ENCODE assay signal across 15 cellular contexts in the genomic region with DNA sequence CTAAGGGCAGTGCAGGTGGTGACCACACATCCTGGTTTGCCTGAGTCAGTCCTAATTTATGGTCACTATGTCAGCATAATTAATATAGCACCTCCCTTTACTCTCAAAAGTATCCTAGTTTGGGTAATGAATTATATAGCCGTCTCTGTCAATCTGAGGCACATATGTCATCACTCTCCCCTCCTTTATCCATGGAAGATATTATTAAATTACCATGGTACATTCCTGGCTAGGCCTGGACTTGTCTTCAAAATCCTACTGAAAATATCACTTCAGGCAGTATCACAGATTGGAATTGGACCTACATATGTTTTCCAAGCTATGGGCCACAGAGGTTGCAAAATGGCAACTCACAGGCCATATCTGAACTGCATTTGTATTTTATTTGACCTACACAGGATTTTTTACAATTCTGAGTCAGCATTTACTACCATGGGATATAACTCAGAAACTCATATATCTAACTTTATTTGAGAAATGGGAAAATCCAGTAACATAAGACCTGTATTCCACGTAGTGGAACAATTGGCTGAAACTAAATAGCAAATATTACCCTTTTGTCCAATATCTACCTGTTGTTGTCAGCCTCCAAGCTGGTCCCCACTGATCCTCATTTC.
DNase-seq lines count a peak whose midpoint lies in the region; ATAC-seq and TF ChIP-seq lines count a peak whose summit lies in the region.
"Had no signal": no experiment of that assay in that cellular context is flagged by ENCODE, and none has a peak within 500 bp of the region (broad histone marks: within the 10 kb centered on the region; RNA-seq: fewer than 3 reads in every experiment).

No MANE protein-coding gene starts in this region.

- H3K4me3 ChIP-seq in Caco-2 (ENCODE audit: low read depth, low read length), result no peak overlapping the region
- H3K4me3 ChIP-seq in PC-3 (ENCODE audit: low read length), result no peak overlapping the region
- no peak overlapping the region for H3K4me3 ChIP-seq in mucosa of descending colon

- intact Hi-C loops in Caco-2 (cut with micrococcal nuclease; ENCODE audit: unreplicated experiment), result no loop called here
- intact Hi-C loops in PC-3 (cut with micrococcal nuclease), result loop anchor here (1.0 to 5.0 kb wide), 3 partner anchors 57 to 133 kb away; no protein-coding TSS in a partner anchor
- intact Hi-C loops in mucosa of descending colon (cut with DNase I, micrococcal nuclease), result no loop called here

- no peak overlapping the region for H3K4me3 Mint-ChIP-seq in Caco-2 (ENCODE audit: unreplicated experiment)
- no peak overlapping the region for H3K4me3 Mint-ChIP-seq in central memory CD8-positive, alpha-beta T cell
- H3K4me3 Mint-ChIP-seq in T-helper 2 cell treated with Interferon-gamma antibody and Interleukin-4, amounts not matched to agents 5 μg/mL and 100 μg/mL, for 36 hours, result no peak overlapping the region
- H3K4me3 Mint-ChIP-seq: CD4-positive, alpha-beta memory T cell; H9 had no signal

- no peak overlapping the region for H2AFZ ChIP-seq in PC-3 (ENCODE audit: low read length)

- H3K9me2 ChIP-seq in PC-3 (replicated peaks; ENCODE audit: low read length), result no peaks in the 10 kb centered on the region

- ATAC-seq in PC-3 (peak; percentile 11; the same call in 1 of the 2 replicates), mucosa of descending colon (peak; percentile 33)
- ATAC-seq in central memory CD8-positive, alpha-beta T cell (replicated peaks; ENCODE audit: extremely low read depth, poor library complexity, severe bottlenecking), result no peak

- H3K9ac ChIP-seq in PC-3 (ENCODE audit: low read length), result no peak overlapping the region

- peaks cover 12% of the 10 kb centered on the region for H3K9me3 ChIP-seq in Caco-2
- H3K9me3 ChIP-seq in PC-3 (ENCODE audit: low read length), result no peaks in the 10 kb centered on the region
- no peaks in the 10 kb centered on the region for H3K9me3 ChIP-seq in mucosa of descending colon
- H3K9me3 ChIP-seq: BE2C had no signal

- no peaks in the 10 kb centered on the region for H3F3A ChIP-seq in PC-3 (ENCODE audit: low read length, unreplicated experiment)

- TF ChIP-seq CTCF in Caco-2 (IDR thresholded peaks at IDR 0.05; ENCODE audit: insufficient read depth in 1 of 2, low read depth in 1 of 2, low read length in 1 of 2, severe bottlenecking in 1 of 2, unreplicated experiment in 1 of 2) (no peak), PC-3 (conservative IDR thresholded peaks at IDR 0.05; ENCODE audit: low read depth, low read length) (no peak), mucosa of descending colon (IDR thresholded peaks at IDR 0.05) (no peak)

- peaks cover 42% of the 10 kb centered on the region for H3K9me3 Mint-ChIP-seq in Caco-2 (ENCODE audit: unreplicated experiment)
- H3K9me3 Mint-ChIP-seq in central memory CD8-positive, alpha-beta T cell, result no peaks in the 10 kb centered on the region
- H3K9me3 Mint-ChIP-seq in T-helper 2 cell treated with Interferon-gamma antibody and Interleukin-4, amounts not matched to agents 5 μg/mL and 100 μg/mL, for 36 hours, result peaks cover 25% of the 10 kb centered on the region

- BruUV-seq in Caco-2 (replicated peaks; lab: Mats Ljungman, UMichigan) (no TSS peak), PC-3 (replicated peaks; lab: Mats Ljungman, UMichigan) (no TSS peak)

- peaks cover 36% of the 10 kb centered on the region for H3K4me1 Mint-ChIP-seq in Caco-2 (ENCODE audit: low read depth, unreplicated experiment)
- peaks cover 14% of the 10 kb centered on the region for H3K4me1 Mint-ChIP-seq in central memory CD8-positive, alpha-beta T cell
- no peaks in the 10 kb centered on the region for H3K4me1 Mint-ChIP-seq in T-helper 2 cell treated with Interferon-gamma antibody and Interleukin-4, amounts not matched to agents 5 μg/mL and 100 μg/mL, for 36 hours (ENCODE audit: low read depth)

- H3K27me3 ChIP-seq in Caco-2 (replicated peaks; ENCODE audit: control insufficient read depth, insufficient read depth, low read length) (no peaks in the 10 kb centered on the region), PC-3 (ENCODE audit: low read length) (no peaks in the 10 kb centered on the region)
- H3K27me3 ChIP-seq: BE2C had no signal

- DNase-seq in Caco-2 (no peak), PC-3 (peak; percentile 40), mucosa of descending colon (no peak), dermis blood vessel endothelial cell (no peak), GM19240 (ENCODE audit: insufficient read length, low spot score) (no peak)
- DNase-seq in central memory CD8-positive, alpha-beta T cell (ENCODE audit: low spot score in 2 of 2), result no peak
- no peak for DNase-seq in T-helper 2 cell treated with Interferon-gamma antibody and Interleukin-4, amounts not matched to agents 5 μg/mL and 100 μg/mL, for 36 hours (ENCODE audit: low spot score)
- DNase-seq: BE2C; CD4-positive, alpha-beta memory T cell; DMS153; DMS79 treated with DMSO at 0.1 percent for 48 hours; EL; GOT3; H9 had no signal

- H3K4me1 ChIP-seq in Caco-2, result peaks cover 18% of the 10 kb centered on the region
- peaks cover 38% of the 10 kb centered on the region for H3K4me1 ChIP-seq in PC-3 (ENCODE audit: insufficient read depth, low read length)
- peaks cover 4% of the 10 kb centered on the region for H3K4me1 ChIP-seq in mucosa of descending colon (ENCODE audit: low read depth)
- H3K4me1 ChIP-seq: BE2C had no signal

- no peaks in the 10 kb centered on the region; the same call in 1 of the 2 replicates for H3K36me3 ChIP-seq in Caco-2 (ENCODE audit: control insufficient read depth, insufficient read depth, low read length)
- no peaks in the 10 kb centered on the region for H3K36me3 ChIP-seq in PC-3 (ENCODE audit: low read depth, low read length)
- H3K36me3 ChIP-seq in mucosa of descending colon (ENCODE audit: low read depth), result no peaks in the 10 kb centered on the region
- H3K36me3 ChIP-seq: BE2C had no signal

- no peaks in the 10 kb centered on the region for H3K79me2 ChIP-seq in PC-3 (ENCODE audit: low read length)

- CTCF ChIA-PET in Caco-2 (lab: Charles Lee), result no interaction called here
- CTCF ChIA-PET in PC-3 (lab: Charles Lee), result no interaction called here

- no peaks in the 10 kb centered on the region for H4K20me1 ChIP-seq in PC-3 (ENCODE audit: low read length)

- peaks cover 11% of the 10 kb centered on the region for H3K36me3 Mint-ChIP-seq in Caco-2 (ENCODE audit: insufficient read depth, unreplicated experiment)
- H3K36me3 Mint-ChIP-seq in central memory CD8-positive, alpha-beta T cell (ENCODE audit: insufficient read depth), result peaks cover 9% of the 10 kb centered on the region
- H3K36me3 Mint-ChIP-seq in T-helper 2 cell treated with Interferon-gamma antibody and Interleukin-4, amounts not matched to agents 5 μg/mL and 100 μg/mL, for 36 hours (ENCODE audit: low read depth), result peaks cover 3% of the 10 kb centered on the region

- H3K27ac ChIP-seq in PC-3 (ENCODE audit: low read length), result peak overlapping the region; percentile 84
- H3K27ac ChIP-seq: C4-2B had no signal

- H3K27me3 Mint-ChIP-seq in Caco-2 (ENCODE audit: insufficient read depth, unreplicated experiment), result no peaks in the 10 kb centered on the region
- no peaks in the 10 kb centered on the region for H3K27me3 Mint-ChIP-seq in central memory CD8-positive, alpha-beta T cell
- no peaks in the 10 kb centered on the region for H3K27me3 Mint-ChIP-seq in T-helper 2 cell treated with Interferon-gamma antibody and Interleukin-4, amounts not matched to agents 5 μg/mL and 100 μg/mL, for 36 hours (ENCODE audit: low read depth)

- POLR2A ChIA-PET in Caco-2 (lab: Charles Lee) (no interaction called here), PC-3 (lab: Charles Lee; ENCODE audit: unreplicated experiment) (no interaction called here)

- peak overlapping the region; percentile 74 for H3K27ac Mint-ChIP-seq in Caco-2 (ENCODE audit: unreplicated experiment)
- peak overlapping the region; percentile 18 for H3K27ac Mint-ChIP-seq in central memory CD8-positive, alpha-beta T cell (ENCODE audit: low read depth)
- no peak overlapping the region for H3K27ac Mint-ChIP-seq in T-helper 2 cell treated with Interferon-gamma antibody and Interleukin-4, amounts not matched to agents 5 μg/mL and 100 μg/mL, for 36 hours
- H3K27ac Mint-ChIP-seq: CD4-positive, alpha-beta memory T cell had no signal

- no peak overlapping the region for H3K4me2 ChIP-seq in PC-3 (ENCODE audit: low read length)
